11 cellular contexts compared by ENCODE assay signal in genomic region chr4:98150092-98150761, GRCh38. TPM values are rescaled to one million over a fixed set of nuclear protein-coding genes. Genes with fewer than 3 reads are reported as not detected.
A peak's percentile ranks its signal among the peaks of the same experiment; 100 is the strongest.
DNase-seq lines count a peak whose midpoint lies in the region; ATAC-seq and TF ChIP-seq lines count a peak whose summit lies in the region.
"Had no signal": no experiment of that assay in that cellular context is flagged by ENCODE, and none has a peak within 500 bp of the region (broad histone marks: within the 10 kb centered on the region; RNA-seq: fewer than 3 reads in every experiment).

No MANE protein-coding gene starts in this region.

- H2BK5ac ChIP-seq in H9 (ENCODE audit: insufficient read length, low read length): no peak overlapping the region

- no peak overlapping the region for H3K14ac ChIP-seq in H9 (ENCODE audit: insufficient read depth, low read length)

- H3K79me2 ChIP-seq in H9 (ENCODE audit: insufficient read depth, low read length): no peaks in the 10 kb centered on the region

- H4K91ac ChIP-seq in H9 (ENCODE audit: insufficient read length, low read depth, low read length): no peak overlapping the region

- no peaks in the 10 kb centered on the region for H3K23me2 ChIP-seq in H9 (ENCODE audit: insufficient read length, low read depth, low read length, poor library complexity, severe bottlenecking)

- H3K4me3 ChIP-seq in Peyer's patch: no peak overlapping the region

- no peak overlapping the region for H3K56ac ChIP-seq in H9 (ENCODE audit: insufficient read length, low read depth, low read length)

- H3K4me1 Mint-ChIP-seq in H9 (no peaks in the 10 kb centered on the region), glutamatergic neuron (ENCODE audit: low read depth, unreplicated experiment) (no peaks in the 10 kb centered on the region)
- H3K4me1 Mint-ChIP-seq in stimulated activated effector memory CD8-positive, alpha-beta T cell treated with anti-CD3 and anti-CD28 coated beads, Interleukin-12 subunit alpha, Interleukin-12 subunit beta, amount 100 ng/mL, for 72 hours: no peaks in the 10 kb centered on the region

- H3K18ac ChIP-seq in H9 (ENCODE audit: insufficient read length, low read depth, low read length): no peak overlapping the region

- no peak overlapping the region for H3K4me2 ChIP-seq in H9 (ENCODE audit: insufficient read depth, insufficient read length, low read length)

- H3K27me3 ChIP-seq in H9 (ENCODE audit: insufficient read depth, low read length) (no peaks in the 10 kb centered on the region), Peyer's patch (no peaks in the 10 kb centered on the region)

- H3K4ac ChIP-seq in H9 (ENCODE audit: low read depth, low read length): no peak overlapping the region

- no peak overlapping the region for H3T11ph ChIP-seq in H9 (ENCODE audit: low read length)

- no peak overlapping the region for H2BK15ac ChIP-seq in H9 (ENCODE audit: low read depth, low read length)

- no peaks in the 10 kb centered on the region for H3K36me3 ChIP-seq in Peyer's patch

- H3K79me1 ChIP-seq in H9 (ENCODE audit: insufficient read depth, low read depth, low read length, poor library complexity, severe bottlenecking): no peaks in the 10 kb centered on the region

- H3K4me1 ChIP-seq in H9 (ENCODE audit: insufficient read depth, low read length): no peaks in the 10 kb centered on the region
- H3K4me1 ChIP-seq in Peyer's patch: no peaks in the 10 kb centered on the region

- no peak overlapping the region for H3K23ac ChIP-seq in H9 (ENCODE audit: insufficient read length, low read depth, low read length)

- no peak overlapping the region for H4K5ac ChIP-seq in H9 (ENCODE audit: insufficient read length, low read depth, low read length)

- H3K27ac ChIP-seq in H9 (ENCODE audit: insufficient read length, low read depth, low read length) (no peak overlapping the region), VCaP (no peak overlapping the region), Peyer's patch (no peak overlapping the region)

- peak overlapping the region; percentile 16 for H2AFZ ChIP-seq in H9 (ENCODE audit: low read length)

- TF ChIP-seq CTCF in H9 (conservative IDR thresholded peaks at IDR 0.05) (peak; percentile 61; the same call in 2 of the 3 replicates), VCaP (conservative IDR thresholded peaks at IDR 0.05) (peak; percentile 42), glutamatergic neuron (IDR thresholded peaks at IDR 0.05; ENCODE audit: partially characterized antibody, unreplicated experiment) (peak; percentile 45), Peyer's patch (IDR thresholded peaks at IDR 0.05) (peak in 1 of 6 experiments; percentile 40)

- H3K9ac ChIP-seq in H9 (ENCODE audit: extremely low read depth, insufficient read length, low read length): no peak overlapping the region

- no peak for ATAC-seq in stimulated activated effector memory CD8-positive, alpha-beta T cell treated with anti-CD3 and anti-CD28 coated beads, Interleukin-12 subunit alpha, Interleukin-12 subunit beta, amount 100 ng/mL, for 72 hours

- H2BK20ac ChIP-seq in H9 (ENCODE audit: low read depth, low read length, poor library complexity, severe bottlenecking): no peak overlapping the region

- H3K36me3 Mint-ChIP-seq in H9 (ENCODE audit: insufficient read depth in 1 of 3, low read depth in 3 of 3) (no peaks in the 10 kb centered on the region), glutamatergic neuron (ENCODE audit: unreplicated experiment) (no peaks in the 10 kb centered on the region)
- H3K36me3 Mint-ChIP-seq in stimulated activated effector memory CD8-positive, alpha-beta T cell treated with anti-CD3 and anti-CD28 coated beads, Interleukin-12 subunit alpha, Interleukin-12 subunit beta, amount 100 ng/mL, for 72 hours: no peaks in the 10 kb centered on the region

- H2BK12ac ChIP-seq in H9 (ENCODE audit: insufficient read length, low read depth, low read length): no peak overlapping the region

- H3K9me3 ChIP-seq in H9 (ENCODE audit: control insufficient read depth, low read depth, low read length) (no peaks in the 10 kb centered on the region), Peyer's patch (no peaks in the 10 kb centered on the region)

- in situ Hi-C loops in ACHN (cut with HindIII; ENCODE audit: low pct_ligation_motif_present, low pct_unique_long_range_greater_than_20kb, low sequenced_read_pairs): no loop called here

- H2AK5ac ChIP-seq in H9 (ENCODE audit: insufficient read length, low read length): no peak overlapping the region

- TF ChIP-seq POLR2A in Peyer's patch (IDR thresholded peaks at IDR 0.05): no peak

- H3K27me3 Mint-ChIP-seq in H9 (ENCODE audit: low read depth) (no peaks in the 10 kb centered on the region), glutamatergic neuron (ENCODE audit: unreplicated experiment) (no peaks in the 10 kb centered on the region)

- H3K4me3 Mint-ChIP-seq in H9: no peak overlapping the region
- H3K4me3 Mint-ChIP-seq in glutamatergic neuron (ENCODE audit: unreplicated experiment): no peak overlapping the region
- H3K4me3 Mint-ChIP-seq in stimulated activated effector memory CD8-positive, alpha-beta T cell treated with anti-CD3 and anti-CD28 coated beads, Interleukin-12 subunit alpha, Interleukin-12 subunit beta, amount 100 ng/mL, for 72 hours: no peak overlapping the region
- H3K4me3 Mint-ChIP-seq: dendritic cell treated with granulocyte-macrophage colony-stimulating factor and Interleukin-4, amounts not matched to agents 40 ng/mL and 50 ng/mL, for 4 days had no signal

- H2BK120ac ChIP-seq in H9 (ENCODE audit: low read depth, low read length, poor library complexity, severe bottlenecking): no peak overlapping the region

- DNase-seq in ACHN (peak; percentile 21), H9 (no peak), glutamatergic neuron (no peak), medulla oblongata (ENCODE audit: extremely low spot score) (no peak), Peyer's patch (no peak)
- DNase-seq in stimulated activated CD8-positive, alpha-beta memory T cell treated with anti-CD3 and anti-CD28 coated beads, Interleukin-4, amount 100 ng/mL, for 48 hours: no peak
- DNase-seq in stimulated activated effector memory CD8-positive, alpha-beta T cell treated with anti-CD3 and anti-CD28 coated beads, Interleukin-12 subunit alpha, Interleukin-12 subunit beta, amount 100 ng/mL, for 72 hours (ENCODE audit: low spot score in 2 of 2): no peak
- DNase-seq: NCI-H510A had no signal

- H3K9me3 Mint-ChIP-seq in H9 (no peaks in the 10 kb centered on the region), glutamatergic neuron (ENCODE audit: unreplicated experiment) (no peaks in the 10 kb centered on the region)
- no peaks in the 10 kb centered on the region for H3K9me3 Mint-ChIP-seq in stimulated activated effector memory CD8-positive, alpha-beta T cell treated with anti-CD3 and anti-CD28 coated beads, Interleukin-12 subunit alpha, Interleukin-12 subunit beta, amount 100 ng/mL, for 72 hours
- H3K9me3 Mint-ChIP-seq: dendritic cell treated with granulocyte-macrophage colony-stimulating factor and Interleukin-4, amounts not matched to agents 40 ng/mL and 50 ng/mL, for 4 days had no signal

- no peak overlapping the region for H3K27ac Mint-ChIP-seq in H9
- no peak overlapping the region for H3K27ac Mint-ChIP-seq in glutamatergic neuron (ENCODE audit: unreplicated experiment)
- H3K27ac Mint-ChIP-seq in stimulated activated effector memory CD8-positive, alpha-beta T cell treated with anti-CD3 and anti-CD28 coated beads, Interleukin-12 subunit alpha, Interleukin-12 subunit beta, amount 100 ng/mL, for 72 hours: no peak overlapping the region
- H3K27ac Mint-ChIP-seq: dendritic cell treated with granulocyte-macrophage colony-stimulating factor and Interleukin-4, amounts not matched to agents 40 ng/mL and 50 ng/mL, for 4 days had no signal

- no peak overlapping the region for H4K8ac ChIP-seq in H9 (replicated peaks; ENCODE audit: insufficient read length, low read depth, low read length)

- no peaks in the 10 kb centered on the region for H4K20me1 ChIP-seq in H9 (ENCODE audit: control insufficient read depth, insufficient read depth, insufficient read length)

RNA-seq across cellular contexts. Expression of gene STPG2, which starts 7.0 kb away (rescaled TPM):
- total RNA-seq in H9 (2021): 0.11 and 0.20 TPM in 2 replicates
- 0.66 TPM for total RNA-seq in glutamatergic neuron (ENCODE audit: unreplicated experiment)
- not detected for total RNA-seq in Peyer's patch
- total RNA-seq: T-helper 2 cell treated with Interferon-gamma antibody and Interleukin-4, amounts not matched to agents 100 ng/mL and 5 ng/mL, for 36 hours had no signal
